Comparison of ENCODE assay signal across 1 cellular context in the genomic region with DNA sequence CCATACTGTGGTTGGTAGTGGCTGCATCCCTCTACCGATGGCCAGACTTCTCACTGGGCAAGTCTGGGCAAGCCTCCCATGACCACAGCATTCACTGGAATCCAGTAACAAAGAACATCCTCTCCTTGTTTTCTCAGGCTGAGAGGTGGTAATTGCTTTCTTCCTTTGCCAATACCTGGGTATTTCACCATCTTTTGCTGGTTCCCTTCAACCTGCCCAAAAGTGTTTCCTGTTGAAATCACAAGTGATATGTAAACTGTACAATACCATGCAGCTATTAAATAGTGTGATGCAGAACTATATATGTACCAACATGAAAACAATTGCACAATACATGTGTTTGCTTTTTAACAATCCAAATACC.
TF ChIP-seq lines count a peak whose summit lies in the region.

TSS of gene PTCHD4 (minus strand) at position 55 of the 364 bp plus-strand sequence. CDS start 42,240 bp downstream, outside the sequence.

TF ChIP-seq in HepG2, 621 proteins besides CTCF, POLR2A, EP300 and RAD21 (continued from another document):
- TF ChIP-seq SUZ12 (IDR thresholded peaks at IDR 0.05; ENCODE audit: low read depth, low read length) (no peak), TBX3 (IDR thresholded peaks at IDR 0.05; ENCODE audit: borderline replicate concordance) (no peak), SMAD3 (CRISPR knock-in tag; IDR thresholded peaks at IDR 0.05) (peak; percentile 64; the same call in 1 of the 2 replicates), GPN1 (CRISPR knock-in tag; IDR thresholded peaks at IDR 0.05; ENCODE audit: borderline replicate concordance) (no peak), MAFG (CRISPR knock-in tag; IDR thresholded peaks at IDR 0.05) (no peak), ZNF556 (CRISPR knock-in tag; IDR thresholded peaks at IDR 0.05; ENCODE audit: borderline replicate concordance) (0 out of 2 replicates have a peak, but pooled peaks have one; percentile 45), PREB (CRISPR knock-in tag; IDR thresholded peaks at IDR 0.05) (no peak), RAD51 (IDR thresholded peaks at IDR 0.05; ENCODE audit: borderline replicate concordance) (no peak), HOXA5 (CRISPR knock-in tag; IDR thresholded peaks at IDR 0.05) (no peak), GATAD2A (CRISPR knock-in tag; IDR thresholded peaks at IDR 0.05) (peak; percentile 90), ZSCAN29 (CRISPR knock-in tag; conservative IDR thresholded peaks at IDR 0.05) (0 out of 2 replicates have a peak, but pooled peaks have one; percentile 63), SMYD3 (CRISPR knock-in tag; IDR thresholded peaks at IDR 0.05) (0 out of 2 replicates have a peak, but pooled peaks have one; percentile 35), YY1 (IDR thresholded peaks at IDR 0.05; ENCODE audit: insufficient read depth, insufficient replicate concordance, low read depth, low read length) (peak; percentile 49)
TF ChIP-seq in HepG2: peak in this region for 143.
